In the genomic region with DNA sequence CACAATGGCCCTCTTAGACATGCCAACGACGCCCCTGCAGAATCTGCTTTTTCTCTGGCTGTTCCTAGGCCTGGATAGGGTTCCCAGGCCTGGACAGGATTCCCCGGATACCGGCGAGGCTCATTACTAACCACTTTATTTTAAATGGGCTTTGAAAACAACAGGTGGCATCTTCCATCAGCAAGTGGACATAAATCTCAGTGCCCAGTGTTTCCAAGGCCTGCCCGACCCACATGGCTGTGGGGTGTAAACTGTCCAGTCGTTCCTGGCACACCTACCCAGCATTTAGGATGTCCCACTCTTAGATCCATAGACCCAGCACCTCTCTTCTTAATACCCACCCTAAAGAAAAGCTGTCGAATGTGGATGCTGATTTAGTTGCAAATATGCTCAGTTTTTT, we compare ENCODE assay signal across 10 cellular contexts. TPM values are rescaled to one million over a fixed set of nuclear protein-coding genes. Genes with fewer than 3 reads are reported as not detected.
DNase-seq lines count a peak whose midpoint lies in the region; ATAC-seq and TF ChIP-seq lines count a peak whose summit lies in the region.
"Had no signal": no experiment of that assay in that cellular context is flagged by ENCODE, and none has a peak within 500 bp of the region (broad histone marks: within the 10 kb centered on the region; RNA-seq: fewer than 3 reads in every experiment).

No MANE protein-coding gene starts in this region.

- 61% methylated on average over 8 of the region's 8 CpGs for WGBS in suprapubic skin

- H3K4me1 ChIP-seq in iPS-20b (ENCODE audit: insufficient read depth, low read length), result peaks cover 8% of the 10 kb centered on the region; the same call in 1 of the 2 replicates
- H3K4me1 ChIP-seq in suprapubic skin, result peaks cover 28% of the 10 kb centered on the region

- peaks cover 8% of the 10 kb centered on the region for H3K27me3 Mint-ChIP-seq in activated naive CD8-positive, alpha-beta T cell

- DNase-seq in NCI-H2107 treated with DMSO at 0.1 percent for 48 hours (lab: John Stamatoyannopoulos, UW; ENCODE audit: unreplicated experiment) (peak; percentile 53), NCI-H2107 (lab: John Stamatoyannopoulos, UW) (no peak), suprapubic skin (ENCODE audit: low spot score in 2 of 2) (no peak), kidney tubule cell (ENCODE audit: low spot score) (no peak), SHP77 treated with DMSO at 0.1 percent for 48 hours (lab: John Stamatoyannopoulos, UW) (no peak)

- H3K4me3 Mint-ChIP-seq in activated naive CD8-positive, alpha-beta T cell, result peak overlapping the region; percentile 88

- H3K9me3 ChIP-seq in iPS-20b (ENCODE audit: insufficient read depth, low read depth, low read length), result no peaks in the 10 kb centered on the region
- H3K9me3 ChIP-seq in suprapubic skin, result no peaks in the 10 kb centered on the region

- peaks cover 2% of the 10 kb centered on the region for H3K36me3 Mint-ChIP-seq in activated naive CD8-positive, alpha-beta T cell

- no peak for TF ChIP-seq CTCF in suprapubic skin (IDR thresholded peaks at IDR 0.05)

- H3K27me3 ChIP-seq in iPS-20b (ENCODE audit: insufficient read depth, low read length) (peaks cover 18% of the 10 kb centered on the region), suprapubic skin (no peaks in the 10 kb centered on the region)

- H3K36me3 ChIP-seq in iPS-20b (ENCODE audit: insufficient read depth, low read depth, low read length) (no peaks in the 10 kb centered on the region), suprapubic skin (no peaks in the 10 kb centered on the region)

- TF ChIP-seq EP300 in suprapubic skin (IDR thresholded peaks at IDR 0.05), result no peak

- no peak overlapping the region for H3K27ac ChIP-seq in iPS-20b (ENCODE audit: low read length)
- peak overlapping the region; percentile 71 for H3K27ac ChIP-seq in suprapubic skin
- H3K27ac ChIP-seq: KMS-11 had no signal

- ATAC-seq in HG02642 (IDR thresholded peaks at IDR 0.05; ENCODE audit: poor library complexity, unreplicated experiment), result no peak

- H3K9ac ChIP-seq in iPS-20b (ENCODE audit: low read depth, low read length), result peak overlapping the region; percentile 78
- H3K9ac ChIP-seq: KMS-11 had no signal

- H3K9me3 Mint-ChIP-seq in activated naive CD8-positive, alpha-beta T cell (ENCODE audit: low read depth), result no peaks in the 10 kb centered on the region

- TF ChIP-seq POLR2A in suprapubic skin (IDR thresholded peaks at IDR 0.05), result no peak

- H3K27ac Mint-ChIP-seq in activated naive CD8-positive, alpha-beta T cell, result no peak overlapping the region
- H3K27ac Mint-ChIP-seq: CD4-positive, CD25-positive, alpha-beta regulatory T cell had no signal

- peaks cover 5% of the 10 kb centered on the region for H3K4me1 Mint-ChIP-seq in activated naive CD8-positive, alpha-beta T cell (ENCODE audit: low read depth)

- H3K4me3 ChIP-seq in iPS-20b (ENCODE audit: low read length) (peak overlapping the region; percentile 88), suprapubic skin (peak overlapping the region; percentile 58)

RNA-seq across cellular contexts. Expression of gene CMBL, which starts 0.9 kb away (rescaled TPM):
- 1 to 10 TPM in 3 of 4 donors, under 1 TPM in 1; 0.93 to 4.8 (median 2.7) TPM for total RNA-seq in suprapubic skin

RNA-seq across cellular contexts. Expression of gene MARCHF6, which starts 46.7 kb away (rescaled TPM):
- 100 to 1,000 TPM in 3 of 4 donors, 10 to 100 TPM in 1; 89.7 to 273 (median 143) TPM for total RNA-seq in suprapubic skin

RNA-seq across cellular contexts. Expression of gene CCT5, which starts 56.7 kb away (rescaled TPM):
- total RNA-seq in suprapubic skin, result 100 to 1,000 TPM in 3 of 4 donors, 10 to 100 TPM in 1; 65.8 to 154 (median 142) TPM

RNA-seq across cellular contexts. Expression of gene ATPSCKMT, which starts 57.1 kb away (rescaled TPM):
- 10 to 100 TPM in 3 of 4 donors, 1 to 10 TPM in 1; 6.1 to 29.3 (median 20.6) TPM for total RNA-seq in suprapubic skin
